ENCODE assay signal across 1 cellular context in the genomic region with DNA sequence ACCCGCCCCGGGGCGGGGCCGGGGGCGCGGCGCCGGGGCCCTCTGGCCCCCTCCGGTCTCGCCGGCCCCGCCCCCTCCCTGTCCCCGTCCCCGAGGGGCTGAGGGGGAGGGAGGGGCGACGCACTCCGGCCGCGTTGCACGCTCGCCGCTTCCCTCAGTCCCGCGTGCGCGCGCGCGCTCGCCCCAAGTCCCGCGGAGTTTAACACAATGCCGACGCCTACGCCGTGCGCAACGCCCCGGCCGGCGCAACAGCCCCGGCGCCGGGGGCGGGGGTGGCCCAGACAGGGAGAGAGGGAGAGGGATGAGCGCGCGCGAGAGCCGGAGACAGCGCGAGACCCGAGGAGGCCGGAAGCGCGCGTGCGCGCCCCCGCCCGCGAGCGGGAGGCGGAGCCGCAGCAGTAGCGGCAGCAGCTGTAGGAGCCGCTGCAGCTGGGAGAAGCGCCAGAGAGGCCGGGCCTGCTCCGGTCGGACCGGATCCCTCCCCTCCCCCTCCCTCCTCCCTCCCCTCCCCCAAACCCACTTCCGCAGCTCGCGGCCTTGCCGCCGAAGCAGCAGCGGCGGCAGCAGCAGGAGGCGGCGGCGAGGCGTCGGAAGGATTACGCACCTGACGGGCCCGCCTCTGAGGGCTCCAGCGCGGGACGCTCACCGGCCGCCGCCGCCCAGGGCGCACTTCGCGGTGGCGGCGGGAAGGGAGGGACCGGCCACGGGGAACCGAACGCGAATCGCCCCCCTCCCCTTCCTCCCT.
A peak's percentile ranks its signal among the peaks of the same experiment; 100 is the strongest.
TF ChIP-seq lines count a peak whose summit lies in the region.

No MANE protein-coding gene starts in this region.

TF ChIP-seq in K562, 482 proteins besides CTCF, POLR2A, EP300 and RAD21 (continued from another document and continues in another):
- TF ChIP-seq, protein P1, sequence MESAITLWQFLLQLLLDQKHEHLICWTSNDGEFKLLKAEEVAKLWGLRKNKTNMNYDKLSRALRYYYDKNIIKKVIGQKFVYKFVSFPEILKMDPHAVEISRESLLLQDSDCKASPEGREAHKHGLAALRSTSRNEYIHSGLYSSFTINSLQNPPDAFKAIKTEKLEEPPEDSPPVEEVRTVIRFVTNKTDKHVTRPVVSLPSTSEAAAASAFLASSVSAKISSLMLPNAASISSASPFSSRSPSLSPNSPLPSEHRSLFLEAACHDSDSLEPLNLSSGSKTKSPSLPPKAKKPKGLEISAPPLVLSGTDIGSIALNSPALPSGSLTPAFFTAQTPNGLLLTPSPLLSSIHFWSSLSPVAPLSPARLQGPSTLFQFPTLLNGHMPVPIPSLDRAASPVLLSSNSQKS (CRISPR knock-in tag; IDR thresholded peaks at IDR 0.05): no peak
- peak; percentile 97 for TF ChIP-seq NRF1 (conservative IDR thresholded peaks at IDR 0.05 in 1 of 2, IDR thresholded peaks at IDR 0.05 in 1 of 2)
- TF ChIP-seq, protein P2, sequence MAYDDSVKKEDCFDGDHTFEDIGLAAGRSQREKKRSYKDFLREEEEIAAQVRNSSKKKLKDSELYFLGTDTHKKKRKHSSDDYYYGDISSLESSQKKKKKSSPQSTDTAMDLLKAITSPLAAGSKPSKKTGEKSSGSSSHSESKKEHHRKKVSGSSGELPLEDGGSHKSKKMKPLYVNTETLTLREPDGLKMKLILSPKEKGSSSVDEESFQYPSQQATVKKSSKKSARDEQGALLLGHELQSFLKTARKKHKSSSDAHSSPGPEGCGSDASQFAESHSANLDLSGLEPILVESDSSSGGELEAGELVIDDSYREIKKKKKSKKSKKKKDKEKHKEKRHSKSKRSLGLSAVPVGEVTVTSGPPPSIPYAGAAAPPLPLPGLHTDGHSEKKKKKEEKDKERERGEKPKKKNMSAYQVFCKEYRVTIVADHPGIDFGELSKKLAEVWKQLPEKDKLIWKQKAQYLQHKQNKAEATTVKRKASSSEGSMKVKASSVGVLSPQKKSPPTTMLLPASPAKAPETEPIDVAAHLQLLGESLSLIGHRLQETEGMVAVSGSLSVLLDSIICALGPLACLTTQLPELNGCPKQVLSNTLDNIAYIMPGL (CRISPR knock-in tag; IDR thresholded peaks at IDR 0.05): 0 out of 2 replicates have a peak, but pooled peaks have one; percentile 59
- TF ChIP-seq NCOA2 (IDR thresholded peaks at IDR 0.05; ENCODE audit: partially characterized antibody in 2 of 2): no peak
- TF ChIP-seq HDAC2 (IDR thresholded peaks at IDR 0.05): no peak
- peak; percentile 22 for TF ChIP-seq SOX6 (IDR thresholded peaks at IDR 0.05)
- TF ChIP-seq SUPT5H (IDR thresholded peaks at IDR 0.05): peak; percentile 82
- no peak for TF ChIP-seq ZNF408 (CRISPR knock-in tag; IDR thresholded peaks at IDR 0.05; ENCODE audit: low read depth)
- no peak for TF ChIP-seq SMARCA5 (IDR thresholded peaks at IDR 0.05)
- TF ChIP-seq ZC3H8 (IDR thresholded peaks at IDR 0.05): no peak
- TF ChIP-seq, protein P3, sequence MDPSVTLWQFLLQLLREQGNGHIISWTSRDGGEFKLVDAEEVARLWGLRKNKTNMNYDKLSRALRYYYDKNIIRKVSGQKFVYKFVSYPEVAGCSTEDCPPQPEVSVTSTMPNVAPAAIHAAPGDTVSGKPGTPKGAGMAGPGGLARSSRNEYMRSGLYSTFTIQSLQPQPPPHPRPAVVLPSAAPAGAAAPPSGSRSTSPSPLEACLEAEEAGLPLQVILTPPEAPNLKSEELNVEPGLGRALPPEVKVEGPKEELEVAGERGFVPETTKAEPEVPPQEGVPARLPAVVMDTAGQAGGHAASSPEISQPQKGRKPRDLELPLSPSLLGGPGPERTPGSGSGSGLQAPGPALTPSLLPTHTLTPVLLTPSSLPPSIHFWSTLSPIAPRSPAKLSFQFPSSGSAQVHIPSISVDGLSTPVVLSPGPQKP (CRISPR knock-in tag; IDR thresholded peaks at IDR 0.05): no peak
- no peak for TF ChIP-seq TEAD4 (IDR thresholded peaks at IDR 0.05; ENCODE audit: low read length)
- no peak for TF ChIP-seq TEAD4 (CRISPR knock-in tag; IDR thresholded peaks at IDR 0.05; ENCODE audit: borderline replicate concordance)
- no peak for TF ChIP-seq ZNF165 (CRISPR knock-in tag; IDR thresholded peaks at IDR 0.05; ENCODE audit: borderline replicate concordance)
- no peak for TF ChIP-seq SMAD3 (CRISPR knock-in tag; conservative IDR thresholded peaks at IDR 0.05)
- TF ChIP-seq, protein P4, sequence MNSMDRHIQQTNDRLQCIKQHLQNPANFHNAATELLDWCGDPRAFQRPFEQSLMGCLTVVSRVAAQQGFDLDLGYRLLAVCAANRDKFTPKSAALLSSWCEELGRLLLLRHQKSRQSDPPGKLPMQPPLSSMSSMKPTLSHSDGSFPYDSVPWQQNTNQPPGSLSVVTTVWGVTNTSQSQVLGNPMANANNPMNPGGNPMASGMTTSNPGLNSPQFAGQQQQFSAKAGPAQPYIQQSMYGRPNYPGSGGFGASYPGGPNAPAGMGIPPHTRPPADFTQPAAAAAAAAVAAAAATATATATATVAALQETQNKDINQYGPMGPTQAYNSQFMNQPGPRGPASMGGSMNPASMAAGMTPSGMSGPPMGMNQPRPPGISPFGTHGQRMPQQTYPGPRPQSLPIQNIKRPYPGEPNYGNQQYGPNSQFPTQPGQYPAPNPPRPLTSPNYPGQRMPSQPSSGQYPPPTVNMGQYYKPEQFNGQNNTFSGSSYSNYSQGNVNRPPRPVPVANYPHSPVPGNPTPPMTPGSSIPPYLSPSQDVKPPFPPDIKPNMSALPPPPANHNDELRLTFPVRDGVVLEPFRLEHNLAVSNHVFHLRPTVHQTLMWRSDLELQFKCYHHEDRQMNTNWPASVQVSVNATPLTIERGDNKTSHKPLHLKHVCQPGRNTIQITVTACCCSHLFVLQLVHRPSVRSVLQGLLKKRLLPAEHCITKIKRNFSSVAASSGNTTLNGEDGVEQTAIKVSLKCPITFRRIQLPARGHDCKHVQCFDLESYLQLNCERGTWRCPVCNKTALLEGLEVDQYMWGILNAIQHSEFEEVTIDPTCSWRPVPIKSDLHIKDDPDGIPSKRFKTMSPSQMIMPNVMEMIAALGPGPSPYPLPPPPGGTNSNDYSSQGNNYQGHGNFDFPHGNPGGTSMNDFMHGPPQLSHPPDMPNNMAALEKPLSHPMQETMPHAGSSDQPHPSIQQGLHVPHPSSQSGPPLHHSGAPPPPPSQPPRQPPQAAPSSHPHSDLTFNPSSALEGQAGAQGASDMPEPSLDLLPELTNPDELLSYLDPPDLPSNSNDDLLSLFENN (IDR thresholded peaks at IDR 0.05; ENCODE audit: low read depth in 2 of 2, low read length in 2 of 2): no peak
- TF ChIP-seq KDM2B (CRISPR knock-in tag; IDR thresholded peaks at IDR 0.05): no peak
- TF ChIP-seq, protein P5, sequence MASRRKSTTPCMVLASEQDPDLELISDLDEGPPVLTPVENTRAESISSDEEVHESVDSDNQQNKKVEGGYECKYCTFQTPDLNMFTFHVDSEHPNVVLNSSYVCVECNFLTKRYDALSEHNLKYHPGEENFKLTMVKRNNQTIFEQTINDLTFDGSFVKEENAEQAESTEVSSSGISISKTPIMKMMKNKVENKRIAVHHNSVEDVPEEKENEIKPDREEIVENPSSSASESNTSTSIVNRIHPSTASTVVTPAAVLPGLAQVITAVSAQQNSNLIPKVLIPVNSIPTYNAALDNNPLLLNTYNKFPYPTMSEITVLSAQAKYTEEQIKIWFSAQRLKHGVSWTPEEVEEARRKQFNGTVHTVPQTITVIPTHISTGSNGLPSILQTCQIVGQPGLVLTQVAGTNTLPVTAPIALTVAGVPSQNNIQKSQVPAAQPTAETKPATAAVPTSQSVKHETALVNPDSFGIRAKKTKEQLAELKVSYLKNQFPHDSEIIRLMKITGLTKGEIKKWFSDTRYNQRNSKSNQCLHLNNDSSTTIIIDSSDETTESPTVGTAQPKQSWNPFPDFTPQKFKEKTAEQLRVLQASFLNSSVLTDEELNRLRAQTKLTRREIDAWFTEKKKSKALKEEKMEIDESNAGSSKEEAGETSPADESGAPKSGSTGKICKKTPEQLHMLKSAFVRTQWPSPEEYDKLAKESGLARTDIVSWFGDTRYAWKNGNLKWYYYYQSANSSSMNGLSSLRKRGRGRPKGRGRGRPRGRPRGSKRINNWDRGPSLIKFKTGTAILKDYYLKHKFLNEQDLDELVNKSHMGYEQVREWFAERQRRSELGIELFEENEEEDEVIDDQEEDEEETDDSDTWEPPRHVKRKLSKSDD (conservative IDR thresholded peaks at IDR 0.05; ENCODE audit: low read length): peak; percentile 94
- TF ChIP-seq RBM17 (IDR thresholded peaks at IDR 0.05; ENCODE audit: borderline replicate concordance, low read depth, low read length): no peak
- peak; percentile 63 for TF ChIP-seq POLR2B (IDR thresholded peaks at IDR 0.05; ENCODE audit: low read depth, partially characterized antibody)
- TF ChIP-seq, protein P6, sequence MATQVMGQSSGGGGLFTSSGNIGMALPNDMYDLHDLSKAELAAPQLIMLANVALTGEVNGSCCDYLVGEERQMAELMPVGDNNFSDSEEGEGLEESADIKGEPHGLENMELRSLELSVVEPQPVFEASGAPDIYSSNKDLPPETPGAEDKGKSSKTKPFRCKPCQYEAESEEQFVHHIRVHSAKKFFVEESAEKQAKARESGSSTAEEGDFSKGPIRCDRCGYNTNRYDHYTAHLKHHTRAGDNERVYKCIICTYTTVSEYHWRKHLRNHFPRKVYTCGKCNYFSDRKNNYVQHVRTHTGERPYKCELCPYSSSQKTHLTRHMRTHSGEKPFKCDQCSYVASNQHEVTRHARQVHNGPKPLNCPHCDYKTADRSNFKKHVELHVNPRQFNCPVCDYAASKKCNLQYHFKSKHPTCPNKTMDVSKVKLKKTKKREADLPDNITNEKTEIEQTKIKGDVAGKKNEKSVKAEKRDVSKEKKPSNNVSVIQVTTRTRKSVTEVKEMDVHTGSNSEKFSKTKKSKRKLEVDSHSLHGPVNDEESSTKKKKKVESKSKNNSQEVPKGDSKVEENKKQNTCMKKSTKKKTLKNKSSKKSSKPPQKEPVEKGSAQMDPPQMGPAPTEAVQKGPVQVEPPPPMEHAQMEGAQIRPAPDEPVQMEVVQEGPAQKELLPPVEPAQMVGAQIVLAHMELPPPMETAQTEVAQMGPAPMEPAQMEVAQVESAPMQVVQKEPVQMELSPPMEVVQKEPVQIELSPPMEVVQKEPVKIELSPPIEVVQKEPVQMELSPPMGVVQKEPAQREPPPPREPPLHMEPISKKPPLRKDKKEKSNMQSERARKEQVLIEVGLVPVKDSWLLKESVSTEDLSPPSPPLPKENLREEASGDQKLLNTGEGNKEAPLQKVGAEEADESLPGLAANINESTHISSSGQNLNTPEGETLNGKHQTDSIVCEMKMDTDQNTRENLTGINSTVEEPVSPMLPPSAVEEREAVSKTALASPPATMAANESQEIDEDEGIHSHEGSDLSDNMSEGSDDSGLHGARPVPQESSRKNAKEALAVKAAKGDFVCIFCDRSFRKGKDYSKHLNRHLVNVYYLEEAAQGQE (CRISPR knock-in tag; IDR thresholded peaks at IDR 0.05; ENCODE audit: low read depth): no peak
- TF ChIP-seq FOXJ2 (tag; IDR thresholded peaks at IDR 0.05): peak; percentile 79
- peak; percentile 100 for TF ChIP-seq HNRNPK (IDR thresholded peaks at IDR 0.05; ENCODE audit: low read depth, low read length, poor library complexity, severe bottlenecking)
- TF ChIP-seq, protein P7, sequence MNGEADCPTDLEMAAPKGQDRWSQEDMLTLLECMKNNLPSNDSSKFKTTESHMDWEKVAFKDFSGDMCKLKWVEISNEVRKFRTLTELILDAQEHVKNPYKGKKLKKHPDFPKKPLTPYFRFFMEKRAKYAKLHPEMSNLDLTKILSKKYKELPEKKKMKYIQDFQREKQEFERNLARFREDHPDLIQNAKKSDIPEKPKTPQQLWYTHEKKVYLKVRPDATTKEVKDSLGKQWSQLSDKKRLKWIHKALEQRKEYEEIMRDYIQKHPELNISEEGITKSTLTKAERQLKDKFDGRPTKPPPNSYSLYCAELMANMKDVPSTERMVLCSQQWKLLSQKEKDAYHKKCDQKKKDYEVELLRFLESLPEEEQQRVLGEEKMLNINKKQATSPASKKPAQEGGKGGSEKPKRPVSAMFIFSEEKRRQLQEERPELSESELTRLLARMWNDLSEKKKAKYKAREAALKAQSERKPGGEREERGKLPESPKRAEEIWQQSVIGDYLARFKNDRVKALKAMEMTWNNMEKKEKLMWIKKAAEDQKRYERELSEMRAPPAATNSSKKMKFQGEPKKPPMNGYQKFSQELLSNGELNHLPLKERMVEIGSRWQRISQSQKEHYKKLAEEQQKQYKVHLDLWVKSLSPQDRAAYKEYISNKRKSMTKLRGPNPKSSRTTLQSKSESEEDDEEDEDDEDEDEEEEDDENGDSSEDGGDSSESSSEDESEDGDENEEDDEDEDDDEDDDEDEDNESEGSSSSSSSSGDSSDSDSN (IDR thresholded peaks at IDR 0.05; ENCODE audit: borderline replicate concordance in 1 of 2, low read depth in 2 of 2, low read length in 2 of 2): peak in 1 of 2 experiments; percentile 52; a peak in 2 of 4 replicates
- TF ChIP-seq ZNF444 (CRISPR knock-in tag; IDR thresholded peaks at IDR 0.05): peak; percentile 90
- TF ChIP-seq TFAM (CRISPR knock-in tag; conservative IDR thresholded peaks at IDR 0.05): no peak
- TF ChIP-seq GATAD2A (IDR thresholded peaks at IDR 0.05): no peak
- TF ChIP-seq ZNF140 (CRISPR knock-in tag; IDR thresholded peaks at IDR 0.05): no peak
- TF ChIP-seq ZNF347 (CRISPR knock-in tag; IDR thresholded peaks at IDR 0.05; ENCODE audit: low read depth): no peak
- no peak for TF ChIP-seq HDAC3 (IDR thresholded peaks at IDR 0.05; ENCODE audit: borderline replicate concordance, partially characterized antibody)
- TF ChIP-seq, protein P8, sequence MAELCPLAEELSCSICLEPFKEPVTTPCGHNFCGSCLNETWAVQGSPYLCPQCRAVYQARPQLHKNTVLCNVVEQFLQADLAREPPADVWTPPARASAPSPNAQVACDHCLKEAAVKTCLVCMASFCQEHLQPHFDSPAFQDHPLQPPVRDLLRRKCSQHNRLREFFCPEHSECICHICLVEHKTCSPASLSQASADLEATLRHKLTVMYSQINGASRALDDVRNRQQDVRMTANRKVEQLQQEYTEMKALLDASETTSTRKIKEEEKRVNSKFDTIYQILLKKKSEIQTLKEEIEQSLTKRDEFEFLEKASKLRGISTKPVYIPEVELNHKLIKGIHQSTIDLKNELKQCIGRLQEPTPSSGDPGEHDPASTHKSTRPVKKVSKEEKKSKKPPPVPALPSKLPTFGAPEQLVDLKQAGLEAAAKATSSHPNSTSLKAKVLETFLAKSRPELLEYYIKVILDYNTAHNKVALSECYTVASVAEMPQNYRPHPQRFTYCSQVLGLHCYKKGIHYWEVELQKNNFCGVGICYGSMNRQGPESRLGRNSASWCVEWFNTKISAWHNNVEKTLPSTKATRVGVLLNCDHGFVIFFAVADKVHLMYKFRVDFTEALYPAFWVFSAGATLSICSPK (IDR thresholded peaks at IDR 0.05; ENCODE audit: borderline replicate concordance): no peak
- TF ChIP-seq, protein P9, sequence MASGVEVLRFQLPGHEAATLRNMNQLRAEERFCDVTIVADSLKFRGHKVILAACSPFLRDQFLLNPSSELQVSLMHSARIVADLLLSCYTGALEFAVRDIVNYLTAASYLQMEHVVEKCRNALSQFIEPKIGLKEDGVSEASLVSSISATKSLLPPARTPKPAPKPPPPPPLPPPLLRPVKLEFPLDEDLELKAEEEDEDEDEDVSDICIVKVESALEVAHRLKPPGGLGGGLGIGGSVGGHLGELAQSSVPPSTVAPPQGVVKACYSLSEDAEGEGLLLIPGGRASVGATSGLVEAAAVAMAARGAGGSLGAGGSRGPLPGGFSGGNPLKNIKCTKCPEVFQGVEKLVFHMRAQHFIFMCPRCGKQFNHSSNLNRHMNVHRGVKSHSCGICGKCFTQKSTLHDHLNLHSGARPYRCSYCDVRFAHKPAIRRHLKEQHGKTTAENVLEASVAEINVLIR (CRISPR knock-in tag; IDR thresholded peaks at IDR 0.05): no peak
- TF ChIP-seq ZC3H11A (IDR thresholded peaks at IDR 0.05; ENCODE audit: low read depth, low read length): no peak
- TF ChIP-seq ZSCAN32 (CRISPR knock-in tag; IDR thresholded peaks at IDR 0.05): no peak
- TF ChIP-seq TBP (optimal IDR thresholded peaks at IDR 0.05; ENCODE audit: low read depth, low read length): peak; percentile 67
